15 cellular contexts compared by ENCODE assay signal in genomic region chr12:97837401-97837800, GRCh38.
DNase-seq lines count a peak whose midpoint lies in the region; ATAC-seq and TF ChIP-seq lines count a peak whose summit lies in the region.
"Had no signal": no experiment of that assay in that cellular context is flagged by ENCODE, and none has a peak within 500 bp of the region (broad histone marks: within the 10 kb centered on the region; RNA-seq: fewer than 3 reads in every experiment).

No MANE protein-coding gene starts in this region.

- ATAC-seq in GM18520 (IDR thresholded peaks at IDR 0.05; ENCODE audit: unreplicated experiment), result no peak

- no peak for TF ChIP-seq CTCF in epithelial cell of proximal tubule (conservative IDR thresholded peaks at IDR 0.05; ENCODE audit: low read depth, low read length)

- no peak overlapping the region for H3K4me3 ChIP-seq in epithelial cell of proximal tubule (ENCODE audit: low read depth, low read length)
- H3K4me3 ChIP-seq: thoracic aorta had no signal

- DNase-seq in Caki2 (ENCODE audit: low read depth) (peak; percentile 10), NCI-H226 (peak; percentile 45), epithelial cell of proximal tubule (ENCODE audit: low read depth) (peak; percentile 29), non-pigmented ciliary epithelial cell (ENCODE audit: low read depth) (peak; percentile 41), erythroblast (lab: John Stamatoyannopoulos, UW) (no peak), COLO668 (lab: John Stamatoyannopoulos, UW; ENCODE audit: unreplicated experiment) (no peak)
- no peak for DNase-seq in NK-92 treated with Interleukin-12 subunit alpha and Interleukin-12 subunit beta, amount 100 ng/mL, for 24 hours (lab: John Stamatoyannopoulos, UW)
- DNase-seq: activated naive CD4-positive, alpha-beta T cell; central memory CD4-positive, alpha-beta T cell; endodermal cell; NCI-H1092; NCI-H2171 treated with DMSO at 0.1 percent for 48 hours; occipital lobe had no signal

- TF ChIP-seq POLR2A in erythroblast (IDR thresholded peaks at IDR 0.05; ENCODE audit: low read length), result no peak

- in situ Hi-C loops in Caki2 (cut with HindIII; ENCODE audit: low pct_unique_long_range_greater_than_20kb, low sequenced_read_pairs), result no loop called here

Comparison
In these comparisons a context has a peak if more than half of its experiments do, and no peak if none do; other contexts are left out.
1. DNase-seq: peak in Caki2 (single experiment), NCI-H226 (single experiment), epithelial cell of proximal tubule (single experiment) and non-pigmented ciliary epithelial cell (single experiment); none in erythroblast (0 of 2), COLO668 (single experiment) and NK-92 treated with Interleukin-12 subunit alpha and Interleukin-12 subunit beta, amount 100 ng/mL, for 24 hours (single experiment).